19 cellular contexts compared by ENCODE assay signal in the genomic region with DNA sequence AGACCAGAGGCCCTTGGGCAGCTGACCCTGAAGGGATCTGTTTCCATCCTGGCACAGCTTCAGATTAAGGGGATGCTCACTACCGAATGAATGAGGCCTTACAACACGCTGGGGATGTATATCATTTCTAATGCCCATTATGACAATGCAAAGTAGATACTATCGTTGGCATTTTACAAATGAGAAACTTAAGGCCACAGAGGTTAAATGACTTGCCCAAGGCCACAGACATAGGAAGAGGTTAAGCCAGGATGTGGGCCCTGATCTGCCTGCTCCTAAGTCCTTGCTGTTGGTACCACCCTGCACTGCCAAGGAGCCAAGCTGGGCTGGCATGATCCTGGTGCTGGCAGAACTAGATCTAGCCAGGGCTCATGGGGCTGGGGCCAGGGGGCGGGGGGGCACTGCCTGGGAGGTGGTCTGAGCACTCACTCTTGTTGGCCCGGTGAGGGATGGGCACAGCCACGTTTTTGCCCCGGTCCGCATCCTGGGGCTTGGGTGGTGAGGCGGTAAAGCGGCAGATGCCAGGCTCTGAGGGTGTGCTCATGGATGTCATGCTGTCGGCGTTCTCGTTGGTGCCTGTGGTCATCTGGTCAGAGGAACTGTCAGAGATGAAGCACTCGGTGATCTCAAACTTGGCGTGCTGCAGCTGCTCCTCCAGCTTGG.
"Had no signal": no experiment of that assay in that cellular context is flagged by ENCODE, and none has a peak within 500 bp of the region (broad histone marks: within the 10 kb centered on the region; RNA-seq: fewer than 3 reads in every experiment).

No MANE protein-coding gene starts in this region.

- H3K4me3 ChIP-seq: gastrocnemius medialis, left ventricle myocardium inferior, mucosa of descending colon, right lobe of liver, SK-N-MC, thyroid gland had no signal

- H3K4me1 ChIP-seq: gastrocnemius medialis, parathyroid adenoma, right lobe of liver had no signal

- H3K36me3 ChIP-seq: gastrocnemius medialis, neutrophil, right lobe of liver, thyroid gland had no signal

- H3K27ac ChIP-seq: gastrocnemius medialis, left ventricle myocardium inferior, neutrophil, parathyroid adenoma, right lobe of liver, SK-N-MC, thyroid gland had no signal

- H3K9me3 Mint-ChIP-seq: activated CD4-positive, alpha-beta memory T cell treated with anti-CD3 and anti-CD28 coated beads, Interleukin-2, amount 10 ng/mL, durations not matched to agents 7 days and 5 days; activated naive CD4-positive, alpha-beta T cell treated with anti-CD3 and anti-CD28 coated beads, Interleukin-2, amount 50 U/mL, for 24 hours; activated T-cell treated with anti-CD3 and anti-CD28 coated beads, Interleukin-2, amount 50 U/mL, for 24 hours; naive thymus-derived CD4-positive, alpha-beta T cell; stimulated activated naive B cell treated with anti-CD40 and anti-IgM and Interleukin-4, amounts not matched to agents 10 μg/mL and 1 μg/mL and 100 μg/mL, for 72 hours had no signal

- H3K9ac ChIP-seq: parathyroid adenoma had no signal

- H3K27me3 Mint-ChIP-seq: activated CD4-positive, alpha-beta memory T cell treated with anti-CD3 and anti-CD28 coated beads, Interleukin-2, amount 10 ng/mL, durations not matched to agents 7 days and 5 days; activated T-cell treated with anti-CD3 and anti-CD28 coated beads, Interleukin-2, amount 50 U/mL, for 24 hours had no signal

- H3K9me3 ChIP-seq: gastrocnemius medialis, left ventricle myocardium inferior, mucosa of descending colon, neutrophil, right lobe of liver, thyroid gland had no signal

- H3K36me3 Mint-ChIP-seq: activated naive CD4-positive, alpha-beta T cell treated with anti-CD3 and anti-CD28 coated beads, Interleukin-2, amount 50 U/mL, for 24 hours; naive thymus-derived CD4-positive, alpha-beta T cell had no signal

- DNase-seq: activated CD4-positive, alpha-beta memory T cell treated with anti-CD3 and anti-CD28 coated beads, Interleukin-2, amount 10 ng/mL, durations not matched to agents 7 days and 5 days; activated CD4-positive, alpha-beta T cell treated with anti-CD3 and anti-CD28 coated beads for 48 hours; activated CD4-positive, CD25-positive, alpha-beta regulatory T cell; activated effector memory CD4-positive, alpha-beta T cell treated with Interleukin-2 at 50 U/mL for 16 hours; activated T-cell treated with anti-CD3 and anti-CD28 coated beads, Interleukin-2, amount 50 U/mL, for 24 hours; gastrocnemius medialis; left ventricle myocardium inferior; mucosa of descending colon; naive thymus-derived CD4-positive, alpha-beta T cell; right lobe of liver; stimulated activated CD4-positive, alpha-beta T cell treated with anti-CD3 and anti-CD28 coated beads, Interleukin-4, amount 100 ng/mL, for 4 hours; stimulated activated naive B cell treated with anti-CD40 and anti-IgM and Interleukin-4, amounts not matched to agents 10 μg/mL and 1 μg/mL and 100 μg/mL, for 72 hours; T-helper 1 cell; T-helper 9 cell had no signal

- H3K27ac Mint-ChIP-seq: activated CD4-positive, alpha-beta memory T cell treated with anti-CD3 and anti-CD28 coated beads, Interleukin-2, amount 10 ng/mL, durations not matched to agents 7 days and 5 days; activated naive CD4-positive, alpha-beta T cell treated with anti-CD3 and anti-CD28 coated beads, Interleukin-2, amount 50 U/mL, for 24 hours; activated T-cell treated with anti-CD3 and anti-CD28 coated beads, Interleukin-2, amount 50 U/mL, for 24 hours; naive thymus-derived CD4-positive, alpha-beta T cell; stimulated activated naive B cell treated with anti-CD40 and anti-IgM and Interleukin-4, amounts not matched to agents 10 μg/mL and 1 μg/mL and 100 μg/mL, for 72 hours had no signal

- ATAC-seq: gastrocnemius medialis; mucosa of descending colon; naive thymus-derived CD4-positive, alpha-beta T cell; right lobe of liver; stimulated activated naive B cell treated with anti-CD40 and anti-IgM and Interleukin-4, amounts not matched to agents 10 μg/mL and 1 μg/mL and 100 μg/mL, for 72 hours had no signal

- H3K4me3 Mint-ChIP-seq: activated CD4-positive, alpha-beta memory T cell treated with anti-CD3 and anti-CD28 coated beads, Interleukin-2, amount 10 ng/mL, durations not matched to agents 7 days and 5 days; activated naive CD4-positive, alpha-beta T cell treated with anti-CD3 and anti-CD28 coated beads, Interleukin-2, amount 50 U/mL, for 24 hours; activated T-cell treated with anti-CD3 and anti-CD28 coated beads, Interleukin-2, amount 50 U/mL, for 24 hours; naive thymus-derived CD4-positive, alpha-beta T cell; stimulated activated naive B cell treated with anti-CD40 and anti-IgM and Interleukin-4, amounts not matched to agents 10 μg/mL and 1 μg/mL and 100 μg/mL, for 72 hours had no signal

- H3K27me3 ChIP-seq: gastrocnemius medialis, right lobe of liver, thyroid gland had no signal
